3 cellular contexts compared by ENCODE assay signal in genomic region chr1:102840741-102841140, GRCh38.
"Had no signal": no experiment of that assay in that cellular context is flagged by ENCODE, and none has a peak within 500 bp of the region (broad histone marks: within the 10 kb centered on the region; RNA-seq: fewer than 3 reads in every experiment).

No MANE protein-coding gene starts in this region.

- DNase-seq: GDM1, GF-D8 had no signal

- ATAC-seq: GM12878 had no signal

- H3K4me3 ChIP-seq: GM12878 had no signal
